ENCODE assay signal across 1 cellular context in the genomic region with DNA sequence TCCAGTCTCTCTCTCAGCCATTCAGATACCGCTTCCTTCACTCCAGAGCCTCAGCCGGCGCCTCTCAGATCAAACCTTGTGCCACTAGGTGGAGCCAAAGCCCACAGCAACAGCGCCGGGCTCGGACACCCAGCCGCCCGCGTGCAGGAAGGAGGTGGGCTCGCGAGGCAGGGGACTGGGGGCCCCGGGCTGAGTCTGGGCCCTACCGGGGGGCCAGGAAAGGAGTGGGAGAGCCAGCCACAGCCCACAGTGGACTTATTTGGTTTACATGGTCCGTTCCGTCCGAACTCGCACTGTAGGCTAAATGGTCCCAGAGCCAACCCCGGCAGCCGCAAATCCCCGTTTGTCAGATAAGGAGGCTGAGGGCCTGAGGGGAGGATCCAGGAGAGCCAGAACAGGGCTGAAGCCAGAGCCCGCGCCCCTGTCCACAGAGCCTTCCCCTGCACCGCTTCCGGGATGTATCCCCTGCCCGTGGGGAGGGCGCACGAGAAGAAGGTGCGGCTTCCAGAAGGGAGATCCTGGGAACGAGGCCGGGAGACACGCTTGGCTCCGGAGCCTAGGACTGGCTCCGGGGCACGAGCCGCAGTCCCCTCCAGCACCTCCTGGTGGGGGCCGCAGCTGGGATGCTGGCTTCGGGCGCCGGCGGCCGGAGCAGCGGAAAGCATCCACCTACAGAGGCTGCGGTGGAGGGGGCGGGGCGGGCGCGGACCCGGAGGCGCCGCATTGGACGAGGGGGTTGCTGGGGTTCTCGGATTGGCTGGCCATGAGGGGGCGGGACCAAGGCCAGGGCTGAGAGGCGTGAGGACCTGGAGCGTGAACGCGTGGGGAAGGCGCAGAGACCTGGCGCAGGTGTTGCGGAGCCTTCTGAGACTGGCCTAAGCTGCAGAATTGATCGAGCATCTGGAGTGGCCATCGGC.
TF ChIP-seq lines count a peak whose summit lies in the region.

No MANE protein-coding gene starts in this region.

TF ChIP-seq in K562, 482 proteins besides CTCF, POLR2A, EP300 and RAD21 (continued from another document and continues in another):
- TF ChIP-seq ZNF212 (CRISPR knock-in tag; IDR thresholded peaks at IDR 0.05) (no peak), FOXK1 (CRISPR knock-in tag; IDR thresholded peaks at IDR 0.05; ENCODE audit: borderline replicate concordance) (peak; percentile 92; the same call in 1 of the 2 replicates), ATF7 (IDR thresholded peaks at IDR 0.05) (peak; percentile 56; the same call in 1 of the 2 replicates), RCOR1 (IDR thresholded peaks at IDR 0.05; ENCODE audit: borderline replicate concordance in 1 of 2, low read depth in 2 of 2, low read length in 2 of 2) (peak in 1 of 2 experiments; percentile 7; a peak in 1 of 4 replicates), FOXA1 (IDR thresholded peaks at IDR 0.05; ENCODE audit: borderline replicate concordance) (no peak), BACH1 (tag; IDR thresholded peaks at IDR 0.05) (no peak), STAT5A (IDR thresholded peaks at IDR 0.05; ENCODE audit: borderline replicate concordance, low read length) (no peak), MBD2 (IDR thresholded peaks at IDR 0.05; ENCODE audit: borderline replicate concordance, low read depth) (peak; percentile 77; the same call in 1 of the 2 replicates), SRSF9 (IDR thresholded peaks at IDR 0.05; ENCODE audit: borderline replicate concordance, low read depth, low read length) (no peak), DNMT1 (IDR thresholded peaks at IDR 0.05) (no peak), HLTF (IDR thresholded peaks at IDR 0.05) (no peak), ZNF24 (IDR thresholded peaks at IDR 0.05) (0 out of 2 replicates have a peak, but pooled peaks have one; percentile 50), CHD1 (IDR thresholded peaks at IDR 0.05; ENCODE audit: low read length) (no peak), CBX3 (IDR thresholded peaks at IDR 0.05; ENCODE audit: borderline replicate concordance in 1 of 2, low read length in 2 of 2) (no peak; a peak in 1 of 3 replicates), ZNF431 (CRISPR knock-in tag; IDR thresholded peaks at IDR 0.05) (0 out of 2 replicates have a peak, but pooled peaks have one; percentile 52), PYGO2 (tag; IDR thresholded peaks at IDR 0.05) (no peak), ESRRA (IDR thresholded peaks at IDR 0.05; ENCODE audit: borderline replicate concordance, low read depth) (peak; percentile 24), BRF1 (IDR thresholded peaks at IDR 0.05; ENCODE audit: borderline replicate concordance, extremely low read depth, insufficient read length) (no peak), SAFB2 (IDR thresholded peaks at IDR 0.05; ENCODE audit: borderline replicate concordance, low read depth, low read length, severe bottlenecking) (no peak), MEF2A (IDR thresholded peaks at IDR 0.05; ENCODE audit: control insufficient read depth, low read depth, low read length) (no peak), BCL6 (CRISPR knock-in tag; IDR thresholded peaks at IDR 0.05) (no peak), CBFB (CRISPR knock-in tag; IDR thresholded peaks at IDR 0.05) (no peak; the same call in 1 of the 2 replicates), ARID1B (IDR thresholded peaks at IDR 0.05) (no peak; the same call in 1 of the 2 replicates), CEBPG (CRISPR knock-in tag; IDR thresholded peaks at IDR 0.05) (no peak), CEBPG (tag; conservative IDR thresholded peaks at IDR 0.05 in 1 of 2, IDR thresholded peaks at IDR 0.05 in 1 of 2) (no peak), NBN (IDR thresholded peaks at IDR 0.05; ENCODE audit: low read depth) (0 out of 2 replicates have a peak, but pooled peaks have one; percentile 56), SIN3B (IDR thresholded peaks at IDR 0.05; ENCODE audit: low read depth) (0 out of 2 replicates have a peak, but pooled peaks have one; percentile 7), LCOR (CRISPR knock-in tag; IDR thresholded peaks at IDR 0.05) (peak; percentile 61; the same call in 1 of the 2 replicates), SMARCE1 (IDR thresholded peaks at IDR 0.05) (no peak), RBM25 (IDR thresholded peaks at IDR 0.05; ENCODE audit: low read depth, low read length, severe bottlenecking) (peak; percentile 92), RNF2 (IDR thresholded peaks at IDR 0.05) (0 out of 2 replicates have a peak, but pooled peaks have one; percentile 14), ZNF124 (CRISPR knock-in tag; IDR thresholded peaks at IDR 0.05) (no peak), EGR1 (conservative IDR thresholded peaks at IDR 0.05) (peak; percentile 52), ZBTB7A (IDR thresholded peaks at IDR 0.05; ENCODE audit: borderline replicate concordance, control insufficient read depth, low read depth, low read length) (peak; percentile 77), PML (IDR thresholded peaks at IDR 0.05; ENCODE audit: low read length) (no peak), CEBPB (tag; IDR thresholded peaks at IDR 0.05) (no peak), HCFC1 (IDR thresholded peaks at IDR 0.05; ENCODE audit: low read depth, low read length) (0 out of 2 replicates have a peak, but pooled peaks have one; percentile 29), PRPF4 (IDR thresholded peaks at IDR 0.05; ENCODE audit: insufficient read depth, low read depth, low read length, poor library complexity, severe bottlenecking) (no peak), TEAD1 (CRISPR knock-in tag; IDR thresholded peaks at IDR 0.05) (0 out of 4 replicates have a peak, but pooled peaks of 1 of the 2 experiments have one; percentile 72), RB1 (IDR thresholded peaks at IDR 0.05; ENCODE audit: low read depth) (peak; percentile 74), NRF1 (conservative IDR thresholded peaks at IDR 0.05 in 1 of 2, IDR thresholded peaks at IDR 0.05 in 1 of 2) (peak; percentile 76 to 82), L3MBTL2 (IDR thresholded peaks at IDR 0.05) (peak; percentile 96), ZNF253 (CRISPR knock-in tag; conservative IDR thresholded peaks at IDR 0.05) (no peak), ELF1 (tag; IDR thresholded peaks at IDR 0.05) (peak; percentile 75), TAF15 (IDR thresholded peaks at IDR 0.05; ENCODE audit: low read depth, low read length) (no peak), FOXM1 (IDR thresholded peaks at IDR 0.05; ENCODE audit: low read depth) (no peak), FOXM1 (CRISPR knock-in tag; IDR thresholded peaks at IDR 0.05; ENCODE audit: low read depth) (0 out of 2 replicates have a peak, but pooled peaks have one; percentile 56), BCOR (IDR thresholded peaks at IDR 0.05) (peak; percentile 7; the same call in 1 of the 2 replicates), ZNF584 (CRISPR knock-in tag; IDR thresholded peaks at IDR 0.05; ENCODE audit: low read depth) (no peak), MCM2 (IDR thresholded peaks at IDR 0.05; ENCODE audit: low read depth) (no peak)
- TF ChIP-seq, protein P1, sequence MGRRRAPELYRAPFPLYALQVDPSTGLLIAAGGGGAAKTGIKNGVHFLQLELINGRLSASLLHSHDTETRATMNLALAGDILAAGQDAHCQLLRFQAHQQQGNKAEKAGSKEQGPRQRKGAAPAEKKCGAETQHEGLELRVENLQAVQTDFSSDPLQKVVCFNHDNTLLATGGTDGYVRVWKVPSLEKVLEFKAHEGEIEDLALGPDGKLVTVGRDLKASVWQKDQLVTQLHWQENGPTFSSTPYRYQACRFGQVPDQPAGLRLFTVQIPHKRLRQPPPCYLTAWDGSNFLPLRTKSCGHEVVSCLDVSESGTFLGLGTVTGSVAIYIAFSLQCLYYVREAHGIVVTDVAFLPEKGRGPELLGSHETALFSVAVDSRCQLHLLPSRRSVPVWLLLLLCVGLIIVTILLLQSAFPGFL (CRISPR knock-in tag; IDR thresholded peaks at IDR 0.05), result 0 out of 2 replicates have a peak, but pooled peaks have one; percentile 78
- TF ChIP-seq, protein P2, sequence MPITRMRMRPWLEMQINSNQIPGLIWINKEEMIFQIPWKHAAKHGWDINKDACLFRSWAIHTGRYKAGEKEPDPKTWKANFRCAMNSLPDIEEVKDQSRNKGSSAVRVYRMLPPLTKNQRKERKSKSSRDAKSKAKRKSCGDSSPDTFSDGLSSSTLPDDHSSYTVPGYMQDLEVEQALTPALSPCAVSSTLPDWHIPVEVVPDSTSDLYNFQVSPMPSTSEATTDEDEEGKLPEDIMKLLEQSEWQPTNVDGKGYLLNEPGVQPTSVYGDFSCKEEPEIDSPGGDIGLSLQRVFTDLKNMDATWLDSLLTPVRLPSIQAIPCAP (CRISPR knock-in tag; IDR thresholded peaks at IDR 0.05; ENCODE audit: borderline replicate concordance), result no peak
- TF ChIP-seq, protein P3, sequence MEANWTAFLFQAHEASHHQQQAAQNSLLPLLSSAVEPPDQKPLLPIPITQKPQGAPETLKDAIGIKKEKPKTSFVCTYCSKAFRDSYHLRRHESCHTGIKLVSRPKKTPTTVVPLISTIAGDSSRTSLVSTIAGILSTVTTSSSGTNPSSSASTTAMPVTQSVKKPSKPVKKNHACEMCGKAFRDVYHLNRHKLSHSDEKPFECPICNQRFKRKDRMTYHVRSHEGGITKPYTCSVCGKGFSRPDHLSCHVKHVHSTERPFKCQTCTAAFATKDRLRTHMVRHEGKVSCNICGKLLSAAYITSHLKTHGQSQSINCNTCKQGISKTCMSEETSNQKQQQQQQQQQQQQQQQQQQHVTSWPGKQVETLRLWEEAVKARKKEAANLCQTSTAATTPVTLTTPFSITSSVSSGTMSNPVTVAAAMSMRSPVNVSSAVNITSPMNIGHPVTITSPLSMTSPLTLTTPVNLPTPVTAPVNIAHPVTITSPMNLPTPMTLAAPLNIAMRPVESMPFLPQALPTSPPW (CRISPR knock-in tag; IDR thresholded peaks at IDR 0.05), result 0 out of 2 replicates have a peak, but pooled peaks have one; percentile 18
- TF ChIP-seq, protein P4, sequence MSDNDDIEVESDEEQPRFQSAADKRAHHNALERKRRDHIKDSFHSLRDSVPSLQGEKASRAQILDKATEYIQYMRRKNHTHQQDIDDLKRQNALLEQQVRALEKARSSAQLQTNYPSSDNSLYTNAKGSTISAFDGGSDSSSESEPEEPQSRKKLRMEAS (CRISPR knock-in tag; IDR thresholded peaks at IDR 0.05), result peak; percentile 61; the same call in 1 of the 2 replicates
- TF ChIP-seq, protein P5, sequence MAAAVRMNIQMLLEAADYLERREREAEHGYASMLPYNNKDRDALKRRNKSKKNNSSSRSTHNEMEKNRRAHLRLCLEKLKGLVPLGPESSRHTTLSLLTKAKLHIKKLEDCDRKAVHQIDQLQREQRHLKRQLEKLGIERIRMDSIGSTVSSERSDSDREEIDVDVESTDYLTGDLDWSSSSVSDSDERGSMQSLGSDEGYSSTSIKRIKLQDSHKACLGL (CRISPR knock-in tag; IDR thresholded peaks at IDR 0.05; ENCODE audit: borderline replicate concordance, poor library complexity, severe bottlenecking), result no peak
- TF ChIP-seq, protein P6, sequence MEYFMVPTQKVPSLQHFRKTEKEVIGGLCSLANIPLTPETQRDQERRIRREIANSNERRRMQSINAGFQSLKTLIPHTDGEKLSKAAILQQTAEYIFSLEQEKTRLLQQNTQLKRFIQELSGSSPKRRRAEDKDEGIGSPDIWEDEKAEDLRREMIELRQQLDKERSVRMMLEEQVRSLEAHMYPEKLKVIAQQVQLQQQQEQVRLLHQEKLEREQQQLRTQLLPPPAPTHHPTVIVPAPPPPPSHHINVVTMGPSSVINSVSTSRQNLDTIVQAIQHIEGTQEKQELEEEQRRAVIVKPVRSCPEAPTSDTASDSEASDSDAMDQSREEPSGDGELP (CRISPR knock-in tag; IDR thresholded peaks at IDR 0.05; ENCODE audit: borderline replicate concordance), result peak; percentile 64; the same call in 1 of the 2 replicates
- TF ChIP-seq, protein P7, sequence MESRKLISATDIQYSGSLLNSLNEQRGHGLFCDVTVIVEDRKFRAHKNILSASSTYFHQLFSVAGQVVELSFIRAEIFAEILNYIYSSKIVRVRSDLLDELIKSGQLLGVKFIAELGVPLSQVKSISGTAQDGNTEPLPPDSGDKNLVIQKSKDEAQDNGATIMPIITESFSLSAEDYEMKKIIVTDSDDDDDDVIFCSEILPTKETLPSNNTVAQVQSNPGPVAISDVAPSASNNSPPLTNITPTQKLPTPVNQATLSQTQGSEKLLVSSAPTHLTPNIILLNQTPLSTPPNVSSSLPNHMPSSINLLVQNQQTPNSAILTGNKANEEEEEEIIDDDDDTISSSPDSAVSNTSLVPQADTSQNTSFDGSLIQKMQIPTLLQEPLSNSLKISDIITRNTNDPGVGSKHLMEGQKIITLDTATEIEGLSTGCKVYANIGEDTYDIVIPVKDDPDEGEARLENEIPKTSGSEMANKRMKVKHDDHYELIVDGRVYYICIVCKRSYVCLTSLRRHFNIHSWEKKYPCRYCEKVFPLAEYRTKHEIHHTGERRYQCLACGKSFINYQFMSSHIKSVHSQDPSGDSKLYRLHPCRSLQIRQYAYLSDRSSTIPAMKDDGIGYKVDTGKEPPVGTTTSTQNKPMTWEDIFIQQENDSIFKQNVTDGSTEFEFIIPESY (CRISPR knock-in tag; IDR thresholded peaks at IDR 0.05), result 0 out of 2 replicates have a peak, but pooled peaks have one; percentile 20
- TF ChIP-seq, protein P8, sequence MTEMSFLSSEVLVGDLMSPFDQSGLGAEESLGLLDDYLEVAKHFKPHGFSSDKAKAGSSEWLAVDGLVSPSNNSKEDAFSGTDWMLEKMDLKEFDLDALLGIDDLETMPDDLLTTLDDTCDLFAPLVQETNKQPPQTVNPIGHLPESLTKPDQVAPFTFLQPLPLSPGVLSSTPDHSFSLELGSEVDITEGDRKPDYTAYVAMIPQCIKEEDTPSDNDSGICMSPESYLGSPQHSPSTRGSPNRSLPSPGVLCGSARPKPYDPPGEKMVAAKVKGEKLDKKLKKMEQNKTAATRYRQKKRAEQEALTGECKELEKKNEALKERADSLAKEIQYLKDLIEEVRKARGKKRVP (CRISPR knock-in tag; IDR thresholded peaks at IDR 0.05), result peak; percentile 24; the same call in 1 of the 2 replicates
- TF ChIP-seq, protein P9, sequence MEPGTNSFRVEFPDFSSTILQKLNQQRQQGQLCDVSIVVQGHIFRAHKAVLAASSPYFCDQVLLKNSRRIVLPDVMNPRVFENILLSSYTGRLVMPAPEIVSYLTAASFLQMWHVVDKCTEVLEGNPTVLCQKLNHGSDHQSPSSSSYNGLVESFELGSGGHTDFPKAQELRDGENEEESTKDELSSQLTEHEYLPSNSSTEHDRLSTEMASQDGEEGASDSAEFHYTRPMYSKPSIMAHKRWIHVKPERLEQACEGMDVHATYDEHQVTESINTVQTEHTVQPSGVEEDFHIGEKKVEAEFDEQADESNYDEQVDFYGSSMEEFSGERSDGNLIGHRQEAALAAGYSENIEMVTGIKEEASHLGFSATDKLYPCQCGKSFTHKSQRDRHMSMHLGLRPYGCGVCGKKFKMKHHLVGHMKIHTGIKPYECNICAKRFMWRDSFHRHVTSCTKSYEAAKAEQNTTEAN (CRISPR knock-in tag; IDR thresholded peaks at IDR 0.05), result peak; percentile 66; the same call in 1 of the 2 replicates
- TF ChIP-seq, protein P10, sequence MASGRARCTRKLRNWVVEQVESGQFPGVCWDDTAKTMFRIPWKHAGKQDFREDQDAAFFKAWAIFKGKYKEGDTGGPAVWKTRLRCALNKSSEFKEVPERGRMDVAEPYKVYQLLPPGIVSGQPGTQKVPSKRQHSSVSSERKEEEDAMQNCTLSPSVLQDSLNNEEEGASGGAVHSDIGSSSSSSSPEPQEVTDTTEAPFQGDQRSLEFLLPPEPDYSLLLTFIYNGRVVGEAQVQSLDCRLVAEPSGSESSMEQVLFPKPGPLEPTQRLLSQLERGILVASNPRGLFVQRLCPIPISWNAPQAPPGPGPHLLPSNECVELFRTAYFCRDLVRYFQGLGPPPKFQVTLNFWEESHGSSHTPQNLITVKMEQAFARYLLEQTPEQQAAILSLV (tag; IDR thresholded peaks at IDR 0.05), result no peak
